ENCODE assay signal across 1 cellular context in genomic region chr16:2092866-2093265, GRCh38.
TF ChIP-seq lines count a peak whose summit lies in the region.

No MANE protein-coding gene starts in this region.

TF ChIP-seq in H1, 55 proteins besides CTCF, POLR2A, EP300 and RAD21:
- TF ChIP-seq MAX (IDR thresholded peaks at IDR 0.05) (no peak), CBX5 (IDR thresholded peaks at IDR 0.05; ENCODE audit: low read depth, low read length) (no peak), NANOG (IDR thresholded peaks at IDR 0.05; ENCODE audit: insufficient read depth, low read depth, low read length, poor library complexity, severe bottlenecking) (no peak), POLR2AphosphoS5 (IDR thresholded peaks at IDR 0.05; ENCODE audit: low read depth, low read length) (no peak; the same call in 1 of the 2 replicates), BACH1 (IDR thresholded peaks at IDR 0.05; ENCODE audit: low read length) (no peak), RXRA (IDR thresholded peaks at IDR 0.05; ENCODE audit: insufficient read depth, low read depth, low read length) (no peak), EZH2 (IDR thresholded peaks at IDR 0.05; ENCODE audit: low read depth, low read length, severe bottlenecking) (no peak)
